ENCODE assay signal across 24 cellular contexts in genomic region chr2:4670331-4670730, GRCh38.
DNase-seq lines count a peak whose midpoint lies in the region; ATAC-seq, FAIRE-seq and TF ChIP-seq lines count a peak whose summit lies in the region.
"Had no signal": no experiment of that assay in that cellular context is flagged by ENCODE, and none has a peak within 500 bp of the region (broad histone marks: within the 10 kb centered on the region; RNA-seq: fewer than 3 reads in every experiment).

No MANE protein-coding gene starts in this region.

- H3K27ac ChIP-seq in A673 (ENCODE audit: low read depth, low read length, poor library complexity, severe bottlenecking) (no peak overlapping the region), SK-N-MC (peak overlapping the region; percentile 69), smooth muscle cell (ENCODE audit: low read depth) (no peak overlapping the region), HepG2 (ENCODE audit: extremely low read length, insufficient read depth, low read length) (no peak overlapping the region)
- H3K27ac ChIP-seq: 22Rv1; BLaER1 treated with 17β-estradiol and CSF1 and Interleukin-3, amounts not matched to agents 10 nM and 100 nM; GM23248 had no signal

- H3K36me3 Mint-ChIP-seq in mesothelial cell of epicardium, result no peaks in the 10 kb centered on the region
- H3K36me3 Mint-ChIP-seq: CD4-positive, alpha-beta memory T cell had no signal

- no peaks in the 10 kb centered on the region for H3K36me3 ChIP-seq in A673 (ENCODE audit: insufficient read depth, low read length, poor library complexity, severe bottlenecking)
- H3K36me3 ChIP-seq in SK-N-MC (ENCODE audit: insufficient read depth, low read length), result no peaks in the 10 kb centered on the region
- H3K36me3 ChIP-seq in smooth muscle cell (ENCODE audit: low read depth), result no peaks in the 10 kb centered on the region
- H3K36me3 ChIP-seq in HepG2 (replicated peaks in 1 of 2; ENCODE audit: control insufficient read depth in 1 of 2, insufficient read depth in 2 of 2, low read length in 2 of 2), result no peaks in the 10 kb centered on the region
- H3K36me3 ChIP-seq: BE2C; BLaER1 treated with 17β-estradiol and CSF1 and Interleukin-3, amounts not matched to agents 10 nM and 100 nM had no signal

- H3K4me3 ChIP-seq in A673 (ENCODE audit: low read depth, low read length, poor library complexity, severe bottlenecking) (no peak overlapping the region), SK-N-MC (peak overlapping the region; percentile 51), smooth muscle cell (no peak overlapping the region), HepG2 (replicated peaks in 1 of 3; ENCODE audit: insufficient read depth in 1 of 3, low read depth in 2 of 3, low read length in 3 of 3) (no peak overlapping the region)
- H3K4me3 ChIP-seq: BLaER1 treated with 17β-estradiol and CSF1 and Interleukin-3, amounts not matched to agents 10 nM and 100 nM; GM23248 had no signal

- TF ChIP-seq EP300 in HepG2 (IDR thresholded peaks at IDR 0.05; ENCODE audit: low read depth in 2 of 2, low read length in 2 of 2) (no peak), HepG2 (CRISPR knock-in tag; IDR thresholded peaks at IDR 0.05; ENCODE audit: borderline replicate concordance) (no peak)

- H3K27me3 ChIP-seq in A673 (replicated peaks; ENCODE audit: insufficient read depth, low read depth, low read length, poor library complexity) (no peaks in the 10 kb centered on the region), smooth muscle cell (ENCODE audit: low read depth) (no peaks in the 10 kb centered on the region), HepG2 (ENCODE audit: control insufficient read depth in 1 of 2, insufficient read depth in 2 of 2, low read length in 2 of 2) (no peaks in the 10 kb centered on the region)
- H3K27me3 ChIP-seq: BE2C; BLaER1 treated with 17β-estradiol and CSF1 and Interleukin-3, amounts not matched to agents 10 nM and 100 nM had no signal

- intact Hi-C loops in A673 (cut with micrococcal nuclease; ENCODE audit: unreplicated experiment), result no loop called here
- intact Hi-C loops in HepG2 (cut with micrococcal nuclease; ENCODE audit: unreplicated experiment), result no loop called here

- in situ Hi-C loops in HepG2 (cut with HindIII; ENCODE audit: extremely low pct_ligation_motif_present, low pct_unique_long_range_greater_than_20kb), result no loop called here

- 76% methylated on average over 2 of the region's 2 CpGs for WGBS in smooth muscle cell (ENCODE audit: low lambda C conversion rate)
- WGBS in HepG2 (ENCODE audit: low lambda C conversion rate), result 33% methylated on average over 2 of the region's 2 CpGs

- peaks cover 11% of the 10 kb centered on the region for H3K9me3 Mint-ChIP-seq in mesothelial cell of epicardium

- CTCF ChIA-PET in A673 (lab: Charles Lee), result no interaction called here
- CTCF ChIA-PET in HepG2 (lab: Yijun Ruan, JAX; ENCODE audit: low intra/inter-chr PET ratio, low total read pairs), result no interaction called here

- ATAC-seq in HepG2 (no peak), omental fat pad (ENCODE audit: low FRiP score) (no peak)

- no peaks in the 10 kb centered on the region for H3F3A ChIP-seq in smooth muscle cell (ENCODE audit: low read depth)

- no peak overlapping the region for H3K4me3 Mint-ChIP-seq in mesothelial cell of epicardium
- H3K4me3 Mint-ChIP-seq: CD4-positive, alpha-beta memory T cell had no signal

- POLR2A ChIA-PET in A673 (lab: Charles Lee; ENCODE audit: low non-redundant PET), result no interaction called here
- POLR2A ChIA-PET in HepG2 (lab: Yijun Ruan, JAX), result no interaction called here

- TF ChIP-seq CTCF in A673 (conservative IDR thresholded peaks at IDR 0.05; ENCODE audit: low read depth, low read length) (no peak), mesothelial cell of epicardium (IDR thresholded peaks at IDR 0.05; ENCODE audit: unreplicated experiment) (no peak), smooth muscle cell (IDR thresholded peaks at IDR 0.05; ENCODE audit: borderline replicate concordance, insufficient read depth, poor library complexity, severe bottlenecking) (no peak), HepG2 (CRISPR knock-in tag; IDR thresholded peaks at IDR 0.05) (no peak), omental fat pad (IDR thresholded peaks at IDR 0.05) (no peak)

- FAIRE-seq in HepG2 (lab: Jason Lieb, UNC), result no peak
- FAIRE-seq: A204.1, G401.6, GM12892, H1 had no signal

- no peak for TF ChIP-seq RAD21 in HepG2 (CRISPR knock-in tag; IDR thresholded peaks at IDR 0.05)

- H3K4me2 ChIP-seq in smooth muscle cell, result peak overlapping the region; percentile 26
- no peak overlapping the region for H3K4me2 ChIP-seq in HepG2 (ENCODE audit: low read depth, low read length)

- H3K9ac ChIP-seq in SK-N-MC (ENCODE audit: insufficient read length) (no peak overlapping the region), smooth muscle cell (ENCODE audit: low read depth) (no peak overlapping the region), HepG2 (ENCODE audit: insufficient read depth, low read depth, low read length) (no peak overlapping the region)
- H3K9ac ChIP-seq: BLaER1 treated with 17β-estradiol and CSF1 and Interleukin-3, amounts not matched to agents 10 nM and 100 nM; GM23248 had no signal

- no peak for TF ChIP-seq POLR2A in HepG2 (IDR thresholded peaks at IDR 0.05; ENCODE audit: insufficient read depth in 1 of 2, low read depth in 2 of 2, low read length in 2 of 2)

- no peaks in the 10 kb centered on the region for H4K20me1 ChIP-seq in smooth muscle cell (ENCODE audit: low read depth)
- no peaks in the 10 kb centered on the region for H4K20me1 ChIP-seq in HepG2 (ENCODE audit: insufficient read depth, low read length)
- H4K20me1 ChIP-seq: BLaER1 treated with 17β-estradiol and CSF1 and Interleukin-3, amounts not matched to agents 10 nM and 100 nM had no signal

- H2AFZ ChIP-seq in smooth muscle cell (ENCODE audit: low read depth) (no peak overlapping the region), HepG2 (ENCODE audit: low read length) (no peak overlapping the region)
- H2AFZ ChIP-seq: GM23248 had no signal

- DNase-seq in A673 (ENCODE audit: low spot score) (peak; percentile 40), SK-N-MC (ENCODE audit: low read depth, low spot score) (peak; percentile 85), mesothelial cell of epicardium (ENCODE audit: low spot score in 2 of 2, unreplicated experiment in 2 of 2) (no peak), smooth muscle cell (lab: John Stamatoyannopoulos, UW; ENCODE audit: unreplicated experiment) (no peak), HepG2 (ENCODE audit: low spot score) (no peak), C1 segment of cervical spinal cord (lab: John Stamatoyannopoulos, UW) (no peak), omental fat pad (ENCODE audit: low spot score) (no peak)
- DNase-seq: ACHN; AML-193; BE2C; Calu3; CD4-positive, alpha-beta memory T cell; COR-L47; DMS153; DND-41; GM23248; H7; HCEC 1CT had no signal

- H3K4me1 ChIP-seq in A673 (ENCODE audit: insufficient read depth, low read length, poor library complexity, severe bottlenecking) (peaks cover 9% of the 10 kb centered on the region), smooth muscle cell (ENCODE audit: low read depth) (no peaks in the 10 kb centered on the region), HepG2 (ENCODE audit: insufficient read depth, low read length) (no peaks in the 10 kb centered on the region)
- H3K4me1 ChIP-seq: BE2C had no signal

- H3K27ac Mint-ChIP-seq in mesothelial cell of epicardium, result peak overlapping the region; percentile 10
- H3K27ac Mint-ChIP-seq: CD4-positive, alpha-beta memory T cell had no signal

- H3K27me3 Mint-ChIP-seq in mesothelial cell of epicardium (ENCODE audit: low read depth), result no peaks in the 10 kb centered on the region
- H3K27me3 Mint-ChIP-seq: CD4-positive, alpha-beta memory T cell had no signal

- peaks cover 12% of the 10 kb centered on the region for H3K4me1 Mint-ChIP-seq in mesothelial cell of epicardium

- no TSS peak for BruUV-seq in A673 (replicated peaks; lab: Mats Ljungman, UMichigan)
- no TSS peak for BruUV-seq in HepG2 (replicated peaks; lab: Mats Ljungman, UMichigan)

- H3K9me3 ChIP-seq in A673 (ENCODE audit: low read depth, low read length, poor library complexity, severe bottlenecking) (no peaks in the 10 kb centered on the region), SK-N-MC (ENCODE audit: low read depth, low read length) (no peaks in the 10 kb centered on the region), smooth muscle cell (replicated peaks; ENCODE audit: low read depth) (no peaks in the 10 kb centered on the region), HepG2 (ENCODE audit: low read length) (peaks cover 33% of the 10 kb centered on the region; the same call in 1 of the 2 replicates)
- H3K9me3 ChIP-seq: BE2C had no signal

- no peaks in the 10 kb centered on the region for H3K79me2 ChIP-seq in smooth muscle cell (ENCODE audit: low read depth)
- no peaks in the 10 kb centered on the region for H3K79me2 ChIP-seq in HepG2 (ENCODE audit: insufficient read depth, low read length)

TF ChIP-seq in HepG2, 621 proteins besides CTCF, POLR2A, EP300 and RAD21:
- no peak for TF ChIP-seq ZNF224 (CRISPR knock-in tag; IDR thresholded peaks at IDR 0.05)

Comparison
In these comparisons a context has a peak if more than half of its experiments do, and no peak if none do; other contexts are left out.
1. DNase-seq: peak in A673 (single experiment) and SK-N-MC (single experiment); none in mesothelial cell of epicardium (0 of 2), smooth muscle cell (single experiment), HepG2 (single experiment), C1 segment of cervical spinal cord (0 of 14) and omental fat pad (single experiment).